In genomic region chr2:181904022-181904632, GRCh38 we compare ENCODE assay signal across 2 cellular contexts.
TF ChIP-seq lines count a peak whose summit lies in the region.

No MANE protein-coding gene starts in this region.

TF ChIP-seq in K562, 482 proteins besides CTCF, POLR2A, EP300 and RAD21 (continued from another document):
- TF ChIP-seq, protein P1, sequence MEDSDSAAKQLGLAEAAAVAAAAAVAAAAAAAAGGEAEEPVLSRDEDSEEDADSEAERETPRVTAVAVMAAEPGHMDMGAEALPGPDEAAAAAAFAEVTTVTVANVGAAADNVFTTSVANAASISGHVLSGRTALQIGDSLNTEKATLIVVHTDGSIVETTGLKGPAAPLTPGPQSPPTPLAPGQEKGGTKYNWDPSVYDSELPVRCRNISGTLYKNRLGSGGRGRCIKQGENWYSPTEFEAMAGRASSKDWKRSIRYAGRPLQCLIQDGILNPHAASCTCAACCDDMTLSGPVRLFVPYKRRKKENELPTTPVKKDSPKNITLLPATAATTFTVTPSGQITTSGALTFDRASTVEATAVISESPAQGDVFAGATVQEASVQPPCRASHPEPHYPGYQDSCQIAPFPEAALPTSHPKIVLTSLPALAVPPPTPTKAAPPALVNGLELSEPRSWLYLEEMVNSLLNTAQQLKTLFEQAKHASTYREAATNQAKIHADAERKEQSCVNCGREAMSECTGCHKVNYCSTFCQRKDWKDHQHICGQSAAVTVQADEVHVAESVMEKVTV (CRISPR knock-in tag; IDR thresholded peaks at IDR 0.05), result peak; percentile 79
- TF ChIP-seq XRCC4 (IDR thresholded peaks at IDR 0.05; ENCODE audit: extremely low read depth, insufficient read depth, insufficient read length), result no peak

TF ChIP-seq in HepG2, 621 proteins besides CTCF, POLR2A, EP300 and RAD21 (continued from another document):
- TF ChIP-seq, protein P2, sequence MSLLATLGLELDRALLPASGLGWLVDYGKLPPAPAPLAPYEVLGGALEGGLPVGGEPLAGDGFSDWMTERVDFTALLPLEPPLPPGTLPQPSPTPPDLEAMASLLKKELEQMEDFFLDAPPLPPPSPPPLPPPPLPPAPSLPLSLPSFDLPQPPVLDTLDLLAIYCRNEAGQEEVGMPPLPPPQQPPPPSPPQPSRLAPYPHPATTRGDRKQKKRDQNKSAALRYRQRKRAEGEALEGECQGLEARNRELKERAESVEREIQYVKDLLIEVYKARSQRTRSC (CRISPR knock-in tag; IDR thresholded peaks at IDR 0.05; ENCODE audit: low read depth), result no peak
- TF ChIP-seq TOE1 (CRISPR knock-in tag; IDR thresholded peaks at IDR 0.05) (no peak), ISL2 (CRISPR knock-in tag; IDR thresholded peaks at IDR 0.05) (peak; percentile 31; the same call in 1 of the 2 replicates), SMC3 (IDR thresholded peaks at IDR 0.05; ENCODE audit: low read length) (peak; percentile 80), ARID3A (IDR thresholded peaks at IDR 0.05; ENCODE audit: low read depth, low read length) (0 out of 2 replicates have a peak, but pooled peaks have one; percentile 43), STAG1 (CRISPR knock-in tag; IDR thresholded peaks at IDR 0.05) (peak; percentile 76)
